ENCODE assay signal across 2 cellular contexts in the genomic region with DNA sequence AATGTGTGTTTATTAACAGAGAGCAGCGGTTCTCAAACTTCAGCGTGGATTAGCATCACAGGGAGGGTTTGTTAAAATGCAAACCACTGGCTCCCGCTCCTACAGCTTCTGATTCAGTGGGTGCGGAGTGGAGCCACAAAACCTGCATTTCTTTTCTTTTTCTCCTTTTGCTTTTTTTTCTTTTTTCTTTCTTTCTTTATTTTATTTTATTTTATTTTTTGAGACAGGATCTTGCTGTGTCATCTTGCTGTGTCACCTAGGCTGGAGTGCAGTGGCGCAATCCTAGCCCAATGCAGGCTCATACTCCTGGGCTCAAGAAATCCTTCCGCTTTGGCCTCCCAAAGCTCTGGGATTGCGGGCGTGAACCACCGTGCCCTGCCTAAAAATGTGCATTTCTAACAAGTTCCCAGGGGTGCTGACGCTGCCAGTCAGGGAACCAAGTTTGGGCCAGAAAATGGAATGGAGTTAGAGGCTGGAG.
TF ChIP-seq lines count a peak whose summit lies in the region.

No MANE protein-coding gene starts in this region.

TF ChIP-seq in K562, 482 proteins besides CTCF, POLR2A, EP300 and RAD21 (continued from another document and continues in another):
- TF ChIP-seq ZBTB40 (IDR thresholded peaks at IDR 0.05) = peak; percentile 59; the same call in 1 of the 2 replicates
- no peak for TF ChIP-seq ZBTB40 (CRISPR knock-in tag; IDR thresholded peaks at IDR 0.05)
- TF ChIP-seq GATAD2B (IDR thresholded peaks at IDR 0.05; ENCODE audit: borderline replicate concordance) = no peak
- TF ChIP-seq ZEB2 (IDR thresholded peaks at IDR 0.05) = peak; percentile 55; the same call in 1 of the 2 replicates
- no peak for TF ChIP-seq HSF4 (CRISPR knock-in tag; IDR thresholded peaks at IDR 0.05; ENCODE audit: borderline replicate concordance)
- no peak for TF ChIP-seq ZNF707 (CRISPR knock-in tag; conservative IDR thresholded peaks at IDR 0.05)
- TF ChIP-seq L3MBTL2 (IDR thresholded peaks at IDR 0.05) = 0 out of 2 replicates have a peak, but pooled peaks have one; percentile 28
- TF ChIP-seq ZNF57 (CRISPR knock-in tag; IDR thresholded peaks at IDR 0.05) = no peak
- TF ChIP-seq, protein P1, sequence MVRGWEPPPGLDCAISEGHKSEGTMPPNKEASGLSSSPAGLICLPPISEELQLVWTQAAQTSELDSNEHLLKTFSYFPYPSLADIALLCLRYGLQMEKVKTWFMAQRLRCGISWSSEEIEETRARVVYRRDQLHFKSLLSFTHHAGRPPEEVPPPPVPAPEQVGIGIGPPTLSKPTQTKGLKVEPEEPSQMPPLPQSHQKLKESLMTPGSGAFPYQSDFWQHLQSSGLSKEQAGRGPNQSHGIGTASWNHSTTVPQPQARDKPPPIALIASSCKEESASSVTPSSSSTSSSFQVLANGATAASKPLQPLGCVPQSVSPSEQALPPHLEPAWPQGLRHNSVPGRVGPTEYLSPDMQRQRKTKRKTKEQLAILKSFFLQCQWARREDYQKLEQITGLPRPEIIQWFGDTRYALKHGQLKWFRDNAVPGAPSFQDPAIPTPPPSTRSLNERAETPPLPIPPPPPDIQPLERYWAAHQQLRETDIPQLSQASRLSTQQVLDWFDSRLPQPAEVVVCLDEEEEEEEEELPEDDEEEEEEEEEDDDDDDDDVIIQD (CRISPR knock-in tag; IDR thresholded peaks at IDR 0.05) = no peak
- peak in 1 of 2 experiments; percentile 74; a peak in 2 of 4 replicates for TF ChIP-seq RCOR1 (IDR thresholded peaks at IDR 0.05; ENCODE audit: borderline replicate concordance in 1 of 2, low read depth in 2 of 2, low read length in 2 of 2)

TF ChIP-seq in HepG2, 621 proteins besides CTCF, POLR2A, EP300 and RAD21 (continued from another document):
- TF ChIP-seq HNF1A (IDR thresholded peaks at IDR 0.05; ENCODE audit: low read depth) = no peak
- no peak for TF ChIP-seq HNF1A (CRISPR knock-in tag; IDR thresholded peaks at IDR 0.05; ENCODE audit: borderline replicate concordance)
- peak; percentile 70; the same call in 1 of the 2 replicates for TF ChIP-seq MAFG (CRISPR knock-in tag; IDR thresholded peaks at IDR 0.05)
- no peak for TF ChIP-seq KMT2A (CRISPR knock-in tag; IDR thresholded peaks at IDR 0.05)
- no peak for TF ChIP-seq MXD4 (CRISPR knock-in tag; IDR thresholded peaks at IDR 0.05)
